In genomic region chr3:99172736-99173657, GRCh38 we compare ENCODE assay signal across 7 cellular contexts.
A peak's percentile ranks its signal among the peaks of the same experiment; 100 is the strongest.
DNase-seq lines count a peak whose midpoint lies in the region; ATAC-seq and TF ChIP-seq lines count a peak whose summit lies in the region.

No MANE protein-coding gene starts in this region.

- H2BK5ac ChIP-seq in mesendoderm (ENCODE audit: low read length): no peak overlapping the region

- H3K4me1 ChIP-seq in Panc1 (ENCODE audit: control insufficient read depth, insufficient read depth, low read length) (no peaks in the 10 kb centered on the region), mesendoderm (ENCODE audit: control insufficient read depth, low read depth, low read length) (peaks cover 1% of the 10 kb centered on the region)

- no peak overlapping the region for H3K23ac ChIP-seq in mesendoderm (ENCODE audit: low read length)

- H3K18ac ChIP-seq in mesendoderm (ENCODE audit: low read length): no peak overlapping the region

- in situ Hi-C loops in Panc1 (cut with HindIII; ENCODE audit: low pct_unique_long_range_greater_than_20kb, low sequenced_read_pairs): no loop called here

- H3K9me3 ChIP-seq in Panc1 (ENCODE audit: control insufficient read depth, insufficient read depth, low read depth, low read length): no peaks in the 10 kb centered on the region

- intact Hi-C loops in Panc1 (cut with micrococcal nuclease; ENCODE audit: unreplicated experiment): loop anchor here (2.0 kb wide), 1 partner anchor 150 kb away; no protein-coding TSS in a partner anchor

- no peak overlapping the region for H4K5ac ChIP-seq in mesendoderm (ENCODE audit: low read length)

- H3K4me3 ChIP-seq in Panc1 (ENCODE audit: low read depth in 2 of 2, low read length in 2 of 2) (no peak overlapping the region), mesendoderm (ENCODE audit: low read length) (no peak overlapping the region)

- ATAC-seq in GM19351 (IDR thresholded peaks at IDR 0.05; ENCODE audit: unreplicated experiment) (peak; percentile 89), Panc1 (peak; percentile 79)

- no peaks in the 10 kb centered on the region for H3K79me1 ChIP-seq in mesendoderm (ENCODE audit: low read length)

- H3K27me3 ChIP-seq in Panc1 (ENCODE audit: control insufficient read depth, insufficient read depth, low read length): no peaks in the 10 kb centered on the region
- H3K27me3 ChIP-seq in mesendoderm (ENCODE audit: insufficient read depth, low read length, poor library complexity): no peaks in the 10 kb centered on the region

- H2AK5ac ChIP-seq in mesendoderm (ENCODE audit: low read length): no peak overlapping the region

- no CpG with 5 or more reads among the region's 5 CpGs for WGBS in mesendoderm (ENCODE audit: extremely low coverage, insufficient coverage, low lambda C conversion rate)

- peak; percentile 85 for TF ChIP-seq CTCF in Panc1 (IDR thresholded peaks at IDR 0.05)

- H4K8ac ChIP-seq in mesendoderm (ENCODE audit: low read depth, low read length): no peak overlapping the region

- H3K27ac ChIP-seq in Panc1 (ENCODE audit: low read length): no peak overlapping the region
- no peak overlapping the region for H3K27ac ChIP-seq in mesendoderm (ENCODE audit: low read depth, low read length)

- H2BK15ac ChIP-seq in mesendoderm (replicated peaks; ENCODE audit: low read depth): no peak overlapping the region

- CTCF ChIA-PET in Panc1 (lab: Charles Lee): interaction anchor here (0.6 kb wide), 2 partner anchors 150 to 194 kb away, joined by 3 to 4 read pairs; no protein-coding TSS in a partner anchor

- H2BK120ac ChIP-seq in mesendoderm (ENCODE audit: low read depth, low read length): no peak overlapping the region

- H3K79me2 ChIP-seq in mesendoderm (ENCODE audit: control insufficient read depth, insufficient read depth, low read length): no peaks in the 10 kb centered on the region

- no peaks in the 10 kb centered on the region for H3K36me3 ChIP-seq in Panc1 (ENCODE audit: control insufficient read depth, insufficient read depth, low read length)
- H3K36me3 ChIP-seq in mesendoderm (ENCODE audit: control insufficient read depth, insufficient read depth, low read length): no peaks in the 10 kb centered on the region

- H3K4me2 ChIP-seq in mesendoderm (ENCODE audit: low read length): no peak overlapping the region

- DNase-seq in DMS53 (lab: John Stamatoyannopoulos, UW): peak; percentile 73
- peak; percentile 70 for DNase-seq in HS-27A (ENCODE audit: low read depth)
- peak; percentile 32 for DNase-seq in Panc1 (ENCODE audit: low read depth, low spot score)
- DNase-seq in dermis blood vessel endothelial cell: peak; percentile 88
- peak; percentile 85 for DNase-seq in mesendoderm
- DNase-seq in NCI-H2227 (lab: John Stamatoyannopoulos, UW; ENCODE audit: unreplicated experiment): no peak

- POLR2A ChIA-PET in Panc1 (lab: Charles Lee): no interaction called here

- no peak overlapping the region for H3K9ac ChIP-seq in mesendoderm (ENCODE audit: low read length)

- no peak overlapping the region for H3K4ac ChIP-seq in mesendoderm (ENCODE audit: low read depth, low read length)

- BruUV-seq in Panc1 (replicated peaks; lab: Mats Ljungman, UMichigan): no TSS peak

- H3K56ac ChIP-seq in mesendoderm (ENCODE audit: low read length): peak overlapping the region; percentile 30
